ENCODE assay signal across 14 cellular contexts in the genomic region with DNA sequence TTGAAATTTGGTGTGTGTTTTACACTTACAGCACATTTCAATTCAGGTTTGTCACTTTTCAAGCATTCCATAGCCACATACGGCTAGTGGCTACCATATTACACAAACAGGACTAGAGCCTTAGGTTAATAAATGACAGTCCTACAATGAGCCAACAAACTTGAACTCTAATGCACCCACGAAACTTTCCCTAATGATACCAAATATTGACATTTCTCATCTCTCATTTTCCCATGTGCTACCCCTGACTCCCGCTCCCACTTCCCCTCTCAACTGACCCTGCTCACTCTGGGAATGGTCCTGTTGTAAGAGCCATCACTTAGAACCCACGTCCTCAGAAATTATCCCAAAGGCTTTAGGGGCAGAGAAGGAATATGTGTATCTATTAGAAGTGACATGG. TPM values are rescaled to one million over a fixed set of nuclear protein-coding genes. Genes with fewer than 3 reads are reported as not detected.
A peak's percentile ranks its signal among the peaks of the same experiment; 100 is the strongest.
DNase-seq lines count a peak whose midpoint lies in the region; TF ChIP-seq lines count a peak whose summit lies in the region.
"Had no signal": no experiment of that assay in that cellular context is flagged by ENCODE, and none has a peak within 500 bp of the region (broad histone marks: within the 10 kb centered on the region; RNA-seq: fewer than 3 reads in every experiment).

No MANE protein-coding gene starts in this region.

- H3K27ac Mint-ChIP-seq in Calu3 (ENCODE audit: unreplicated experiment) (peak overlapping the region; percentile 22), progenitor cell of endocrine pancreas (peak overlapping the region; percentile 59)
- H3K27ac Mint-ChIP-seq: GM23338 had no signal

- TF ChIP-seq CTCF in Calu3 (IDR thresholded peaks at IDR 0.05; ENCODE audit: unreplicated experiment), result no peak
- TF ChIP-seq CTCF in progenitor cell of endocrine pancreas (IDR thresholded peaks at IDR 0.05; ENCODE audit: unreplicated experiment), result no peak

- intact Hi-C loops in Calu3 (cut with micrococcal nuclease; ENCODE audit: unreplicated experiment), result loop anchor here (1.0 kb wide), 1 partner anchor 17 kb away; the partner anchor contains the start of gene TLR1

- H3K9me3 Mint-ChIP-seq in Calu3 (ENCODE audit: low read depth, unreplicated experiment), result no peaks in the 10 kb centered on the region
- H3K9me3 Mint-ChIP-seq in progenitor cell of endocrine pancreas (ENCODE audit: low read depth), result peaks cover 17% of the 10 kb centered on the region
- H3K9me3 Mint-ChIP-seq: GM23338 had no signal

- no peak overlapping the region for H3K9ac ChIP-seq in Karpas-422 (ENCODE audit: low read length)
- H3K9ac ChIP-seq: KMS-11 had no signal

- BruUV-seq in Calu3 (replicated peaks; lab: Mats Ljungman, UMichigan), result no TSS peak

- CTCF ChIA-PET in Calu3 (lab: Charles Lee), result no interaction called here

- H3K4me1 Mint-ChIP-seq in Calu3 (ENCODE audit: low read depth, unreplicated experiment) (peaks cover 10% of the 10 kb centered on the region), progenitor cell of endocrine pancreas (ENCODE audit: low read depth) (peaks cover 10% of the 10 kb centered on the region)

- no peaks in the 10 kb centered on the region for H3K9me2 ChIP-seq in Karpas-422 (replicated peaks; ENCODE audit: insufficient read depth, low read length)

- H3K36me3 Mint-ChIP-seq in Calu3 (ENCODE audit: insufficient read depth, unreplicated experiment) (no peaks in the 10 kb centered on the region), progenitor cell of endocrine pancreas (ENCODE audit: insufficient read depth) (peaks cover 1% of the 10 kb centered on the region)

- H4K20me1 ChIP-seq in Karpas-422 (ENCODE audit: insufficient read depth, low read depth, low read length), result no peaks in the 10 kb centered on the region

- peaks cover 24% of the 10 kb centered on the region for H3K4me1 ChIP-seq in Karpas-422 (ENCODE audit: low read length)

- no peak overlapping the region for H3K4me3 Mint-ChIP-seq in Calu3 (ENCODE audit: low read depth, unreplicated experiment)
- H3K4me3 Mint-ChIP-seq in progenitor cell of endocrine pancreas (ENCODE audit: low read depth), result peak overlapping the region; percentile 32
- H3K4me3 Mint-ChIP-seq: GM23338 had no signal

- H3K27me3 Mint-ChIP-seq in Calu3 (ENCODE audit: unreplicated experiment) (no peaks in the 10 kb centered on the region), progenitor cell of endocrine pancreas (no peaks in the 10 kb centered on the region)

- no peaks in the 10 kb centered on the region for H3K27me3 ChIP-seq in Karpas-422 (ENCODE audit: low read length)

- H2AFZ ChIP-seq in Karpas-422 (ENCODE audit: low read length), result no peak overlapping the region
- H2AFZ ChIP-seq: GM23338 had no signal

- no peak for DNase-seq in Calu3
- no peak for DNase-seq in Karpas-422
- DNase-seq in kidney tubule cell (ENCODE audit: low spot score), result peak; percentile 65
- no peak for DNase-seq in progenitor cell of endocrine pancreas (ENCODE audit: low spot score, unreplicated experiment)
- no peak for DNase-seq in T-helper 1 cell
- DNase-seq in iPS-NIHi7 (ENCODE audit: extremely low spot score), result no peak
- DNase-seq in erythroblast (lab: John Stamatoyannopoulos, UW), result no peak
- DNase-seq: COR-L47, NCI-H1048, NCI-H2227 treated with DMSO at 0.1 percent for 48 hours, NCI-H524 had no signal

- no peak overlapping the region for H3K4me2 ChIP-seq in Karpas-422 (ENCODE audit: low read depth, low read length, poor library complexity, severe bottlenecking)
- H3K4me2 ChIP-seq: GM23338, KMS-11 had no signal

- no peaks in the 10 kb centered on the region for H3K36me3 ChIP-seq in Karpas-422 (ENCODE audit: insufficient read depth, low read length)

- no peaks in the 10 kb centered on the region for H3K79me2 ChIP-seq in Karpas-422 (ENCODE audit: low read length)

- H3K27ac ChIP-seq in Karpas-422 (ENCODE audit: low read length), result peak overlapping the region; percentile 35
- H3K27ac ChIP-seq: KMS-11 had no signal

- TF ChIP-seq POLR2A in erythroblast (IDR thresholded peaks at IDR 0.05; ENCODE audit: low read length), result no peak

- H3K4me3 ChIP-seq in Karpas-422 (ENCODE audit: low read length), result no peak overlapping the region
- H3K4me3 ChIP-seq: GM23338 had no signal

- no peaks in the 10 kb centered on the region for H3K9me3 ChIP-seq in Karpas-422 (ENCODE audit: low read length)

RNA-seq across cellular contexts. Expression of gene TLR10, which starts 4.9 kb away (rescaled TPM):
- not detected in 2 replicates for total RNA-seq in Calu3 (2022)
- 48.5 and 142 TPM in 2 replicates for total RNA-seq in Karpas-422 (2014; rRNA removed; shearing (Covaris generic); ENCODE audit: low replicate concordance)
- 1.7 and 2.1 TPM in 2 replicates for total RNA-seq in progenitor cell of endocrine pancreas
- total RNA-seq: MCF 10A had no signal

RNA-seq across cellular contexts. Expression of gene TLR1, which starts 16.9 kb away (rescaled TPM):
- total RNA-seq in Calu3 (2022) (1.1 and 1.3 TPM in 2 replicates), progenitor cell of endocrine pancreas (3.0 and 3.1 TPM in 2 replicates)
- 36.0 and 103 TPM in 2 replicates for total RNA-seq in Karpas-422 (2014; rRNA removed; shearing (Covaris generic); ENCODE audit: low replicate concordance)

Comparison
In these comparisons a context has a peak if more than half of its experiments do, and no peak if none do; other contexts are left out.
1. RNA of gene TLR10, which starts 4.9 kb away (total RNA-seq): 48.5 to 142 TPM in Karpas-422; 1.7 to 2.1 TPM in progenitor cell of endocrine pancreas and not detected in Calu3; every median in the first group is over 10 times any median in the second.